In genomic region chr1:204344665-204345064, GRCh38 we compare ENCODE assay signal across 18 cellular contexts. TPM values are rescaled to one million over a fixed set of nuclear protein-coding genes. Genes with fewer than 3 reads are reported as not detected.
DNase-seq lines count a peak whose midpoint lies in the region; ATAC-seq and TF ChIP-seq lines count a peak whose summit lies in the region.
"Had no signal": no experiment of that assay in that cellular context is flagged by ENCODE, and none has a peak within 500 bp of the region (broad histone marks: within the 10 kb centered on the region; RNA-seq: fewer than 3 reads in every experiment).

No MANE protein-coding gene starts in this region.

- H4K8ac ChIP-seq in trophoblast cell (ENCODE audit: low read depth, low read length), result no peak overlapping the region

- H3K23ac ChIP-seq in trophoblast cell (ENCODE audit: low read length), result no peak overlapping the region

- H2BK120ac ChIP-seq in trophoblast cell (ENCODE audit: insufficient read depth, low read length, poor library complexity), result no peak overlapping the region

- H3K36me3 ChIP-seq in SJCRH30 (no peaks in the 10 kb centered on the region), trophoblast cell (ENCODE audit: control insufficient read depth in 1 of 2, insufficient read depth in 2 of 2, low read length in 2 of 2) (no peaks in the 10 kb centered on the region), upper lobe of right lung (no peaks in the 10 kb centered on the region)
- H3K36me3 ChIP-seq: breast epithelium, vagina had no signal

- peaks cover 41% of the 10 kb centered on the region for H3K4me1 ChIP-seq in SJCRH30
- H3K4me1 ChIP-seq in trophoblast cell (ENCODE audit: control insufficient read depth in 1 of 2, insufficient read depth in 2 of 2, low read length in 2 of 2), result peaks cover 13 to 23% of the 10 kb centered on the region in 2 experiments
- H3K4me1 ChIP-seq in upper lobe of right lung, result no peaks in the 10 kb centered on the region

- H3K4me2 ChIP-seq in trophoblast cell (ENCODE audit: low read length), result no peak overlapping the region

- H2BK5ac ChIP-seq in trophoblast cell (ENCODE audit: low read depth, low read length, poor library complexity), result no peak overlapping the region

- H3K27me3 ChIP-seq in SJCRH30, result peaks cover 3% of the 10 kb centered on the region; the same call in 1 of the 2 replicates
- no peaks in the 10 kb centered on the region for H3K27me3 ChIP-seq in trophoblast cell (ENCODE audit: insufficient read depth, low read length)
- H3K27me3 ChIP-seq in upper lobe of right lung, result no peaks in the 10 kb centered on the region
- H3K27me3 ChIP-seq: breast epithelium, dorsolateral prefrontal cortex, vagina had no signal

- intact Hi-C loops in upper lobe of right lung (cut with DNase I), result no loop called here

- no peak overlapping the region for H2AK5ac ChIP-seq in trophoblast cell (ENCODE audit: low read length)

- H3K79me2 ChIP-seq in trophoblast cell (ENCODE audit: control insufficient read depth, insufficient read depth, low read length, poor library complexity), result no peaks in the 10 kb centered on the region

- H4K91ac ChIP-seq in trophoblast cell (ENCODE audit: low read depth, low read length), result no peak overlapping the region

- TF ChIP-seq CTCF in upper lobe of right lung (IDR thresholded peaks at IDR 0.05), result no peak

- no peak overlapping the region for H3K4ac ChIP-seq in trophoblast cell (ENCODE audit: low read depth, low read length)

- H3K18ac ChIP-seq in trophoblast cell (ENCODE audit: low read length), result no peak overlapping the region

- no peak overlapping the region for H4K12ac ChIP-seq in trophoblast cell (ENCODE audit: low read depth, low read length)

- no peak overlapping the region for H2AFZ ChIP-seq in trophoblast cell (ENCODE audit: insufficient read depth, low read length, poor library complexity)

- H3K9me3 ChIP-seq in SJCRH30 (replicated peaks) (no peaks in the 10 kb centered on the region), trophoblast cell (ENCODE audit: insufficient read depth, low read depth, low read length) (no peaks in the 10 kb centered on the region), upper lobe of right lung (no peaks in the 10 kb centered on the region)
- H3K9me3 ChIP-seq: breast epithelium, vagina had no signal

- H3K4me3 ChIP-seq in SJCRH30 (no peak overlapping the region), trophoblast cell (ENCODE audit: low read depth, low read length) (no peak overlapping the region), upper lobe of right lung (no peak overlapping the region)
- H3K4me3 ChIP-seq: breast epithelium, dorsolateral prefrontal cortex, vagina had no signal

- no peaks in the 10 kb centered on the region for H3K79me1 ChIP-seq in trophoblast cell (ENCODE audit: low read length)

- no CpG with 5 or more reads among the region's 3 CpGs for WGBS in trophoblast cell (ENCODE audit: extremely low coverage, insufficient coverage, insufficient read length)

- H2BK12ac ChIP-seq in trophoblast cell (ENCODE audit: low read length), result no peak overlapping the region

- H3K14ac ChIP-seq in trophoblast cell (ENCODE audit: low read length), result peak overlapping the region; percentile 13

- H3K9ac ChIP-seq in trophoblast cell (ENCODE audit: low read length), result no peak overlapping the region

- H3K27ac ChIP-seq in SJCRH30 (no peak overlapping the region), trophoblast cell (ENCODE audit: low read depth, low read length) (no peak overlapping the region), upper lobe of right lung (no peak overlapping the region)
- H3K27ac ChIP-seq: breast epithelium, dorsolateral prefrontal cortex, vagina had no signal

- peak; percentile 21 for DNase-seq in NCI-H510A treated with DMSO at 0.1 percent for 48 hours (lab: John Stamatoyannopoulos, UW)
- no peak for DNase-seq in NCI-H510A (lab: John Stamatoyannopoulos, UW)
- DNase-seq in HT-29 (ENCODE audit: low spot score), result peak; percentile 51
- DNase-seq in SJCRH30, result peak; percentile 49 to 70
- DNase-seq in trophoblast cell, result no peak
- DNase-seq in upper lobe of right lung, result no peak
- no peak for DNase-seq in NCI-H2227 treated with DMSO at 0.1 percent for 48 hours (lab: John Stamatoyannopoulos, UW)
- DNase-seq: activated CD4-positive, alpha-beta T cell treated with anti-CD3 and anti-CD28 coated beads for 48 hours; H9; kidney; mesenchymal stem cell; naive thymus-derived CD4-positive, alpha-beta T cell; NCI-H1930; posterior cingulate gyrus had no signal

- no peak for ATAC-seq in upper lobe of right lung
- ATAC-seq in HG02610 (IDR thresholded peaks at IDR 0.05; ENCODE audit: unreplicated experiment), result no peak
- ATAC-seq: naive thymus-derived CD4-positive, alpha-beta T cell had no signal

RNA-seq across cellular contexts. Expression of gene PLEKHA6, which starts 15.1 kb away (rescaled TPM):
- 76.7 and 88.6 TPM in 2 replicates for total RNA-seq in HT-29 (2014; rRNA removed; shearing (Covaris generic))
- total RNA-seq in SJCRH30 (2014; rRNA removed; shearing (Covaris generic)), result 1.2 and 1.5 TPM in 2 replicates
- polyA plus RNA-seq in trophoblast cell (2013), result 26.6 and 31.1 TPM in 2 replicates
- 7.1 TPM for total RNA-seq in upper lobe of right lung

Comparison
In these comparisons a context has a peak if more than half of its experiments do, and no peak if none do; other contexts are left out.
1. DNase-seq: peak in NCI-H510A treated with DMSO at 0.1 percent for 48 hours (single experiment), HT-29 (single experiment) and SJCRH30 (2 of 2); none in NCI-H510A (single experiment), trophoblast cell (0 of 2), upper lobe of right lung (single experiment) and NCI-H2227 treated with DMSO at 0.1 percent for 48 hours (single experiment).